9 cellular contexts compared by ENCODE assay signal in the genomic region with DNA sequence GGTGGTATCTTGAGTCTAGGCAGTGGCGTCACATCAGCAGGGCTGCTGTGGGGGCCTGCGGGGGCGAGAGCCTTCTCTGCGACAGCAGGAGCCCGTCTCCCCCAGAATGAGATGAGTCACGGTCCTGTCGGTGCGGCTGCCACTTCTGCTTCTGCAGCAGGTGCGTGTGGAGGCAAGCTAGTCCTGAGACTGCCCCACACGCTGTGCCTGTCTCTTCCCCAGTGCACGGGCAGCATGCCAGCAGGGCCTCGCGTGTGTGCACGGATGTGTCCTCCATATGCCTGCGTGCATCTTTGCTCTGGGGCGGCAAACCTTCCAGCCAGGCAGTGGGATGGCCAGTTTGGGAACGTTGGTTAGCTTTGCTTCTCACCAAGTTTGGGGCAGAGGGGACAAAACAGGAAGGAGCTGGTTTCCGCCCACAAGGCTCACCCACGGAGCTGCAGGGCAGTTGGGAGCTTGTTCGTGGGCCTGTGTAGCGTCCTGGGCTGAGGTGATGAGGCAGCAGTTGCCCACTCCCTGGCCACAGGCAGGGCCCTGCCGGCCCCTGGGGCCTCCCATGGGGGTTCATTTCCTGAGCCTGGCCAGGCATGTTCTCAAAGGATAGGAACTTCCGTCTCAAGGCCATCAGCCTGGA.
DNase-seq lines count a peak whose midpoint lies in the region; ATAC-seq and TF ChIP-seq lines count a peak whose summit lies in the region.
"Had no signal": no experiment of that assay in that cellular context is flagged by ENCODE, and none has a peak within 500 bp of the region (broad histone marks: within the 10 kb centered on the region; RNA-seq: fewer than 3 reads in every experiment).

No MANE protein-coding gene starts in this region.

- TF ChIP-seq RAD21 in SK-N-SH (IDR thresholded peaks at IDR 0.05; ENCODE audit: low read length), result no peak

- POLR2A ChIA-PET in SK-N-SH (lab: Yijun Ruan, JAX), result interaction anchor here (0.6 to 2.4 kb wide), 5 partner anchors 17 to 66 kb away, joined by 3 to 5 read pairs (median 3); no protein-coding TSS in a partner anchor

- peak overlapping the region; percentile 80 to 89 (median 83) for H3K4me3 Mint-ChIP-seq in immature natural killer cell

- no peak overlapping the region for H3K9ac ChIP-seq in SK-N-SH

- TF ChIP-seq EP300 in SK-N-SH (IDR thresholded peaks at IDR 0.05; ENCODE audit: borderline replicate concordance in 1 of 2, low read depth in 1 of 2, low read length in 1 of 2), result no peak

- H3K27ac ChIP-seq in SK-N-SH (ENCODE audit: low read depth in 2 of 2, low read length in 1 of 2), result peak overlapping the region in 1 of 2 experiments; percentile 86; a peak in 2 of 4 replicates
- H3K27ac ChIP-seq: 22Rv1 had no signal

- peaks cover 39 to 64% of the 10 kb centered on the region in 2 experiments for H3K36me3 ChIP-seq in SK-N-SH (replicated peaks in 1 of 2; ENCODE audit: control insufficient read depth in 1 of 2, insufficient read depth in 2 of 2, low read length in 1 of 2)

- H3K4me1 Mint-ChIP-seq in immature natural killer cell, result peaks cover 63 to 71% of the 10 kb centered on the region in 2 donors

- no peaks in the 10 kb centered on the region for H3K27me3 ChIP-seq in SK-N-SH (ENCODE audit: insufficient read depth)

- 74% methylated on average over 8 of the region's 23 CpGs for WGBS in SK-N-SH (ENCODE audit: low lambda C conversion rate)

- H3K4me3 ChIP-seq in SK-N-SH (ENCODE audit: low read depth in 2 of 2, low read length in 1 of 2), result no peak overlapping the region

- peak overlapping the region; percentile 98 to 99 (median 98) for H3K27ac Mint-ChIP-seq in immature natural killer cell

- no peak overlapping the region for H3K4me2 ChIP-seq in SK-N-SH

- H2AFZ ChIP-seq in SK-N-SH (ENCODE audit: low read depth), result no peak overlapping the region

- peaks cover 0 to 16% (median 0%) of the 10 kb centered on the region in 3 donors for H3K27me3 Mint-ChIP-seq in immature natural killer cell (ENCODE audit: low read depth in 3 of 3)

- peaks cover 6% of the 10 kb centered on the region for H3F3A ChIP-seq in SK-N-SH (replicated peaks; ENCODE audit: insufficient read depth)

- no peaks in the 10 kb centered on the region for H3K9me3 Mint-ChIP-seq in immature natural killer cell

- peaks cover 0 to 3% (median 3%) of the 10 kb centered on the region in 3 donors for H3K36me3 Mint-ChIP-seq in immature natural killer cell

- peak; percentile 83 for DNase-seq in DMS 273 (lab: John Stamatoyannopoulos, UW; ENCODE audit: unreplicated experiment)
- DNase-seq in DMS 273 treated with DMSO at 0.1 percent for 48 hours (lab: John Stamatoyannopoulos, UW), result no peak
- DNase-seq in SK-N-SH, result peak; percentile 77
- peak; percentile 70 for DNase-seq in activated naive CD4-positive, alpha-beta T cell treated with anti-CD3 and anti-CD28 coated beads, Interleukin-2, amount 50 U/mL, for 16 hours
- DNase-seq in immature natural killer cell, result peak; percentile 84 to 85 (median 85)
- DNase-seq in stimulated activated CD4-positive, alpha-beta T cell treated with anti-CD3 and anti-CD28 coated beads, Interleukin-4, amount 100 ng/mL, for 4 hours, result peak; percentile 70 to 92
- DNase-seq in DMS153 treated with DMSO at 0.1 percent for 48 hours (lab: John Stamatoyannopoulos, UW; ENCODE audit: unreplicated experiment), result no peak

- H3K9me3 ChIP-seq in SK-N-SH, result no peaks in the 10 kb centered on the region

- peaks cover 60% of the 10 kb centered on the region for H4K20me1 ChIP-seq in SK-N-SH (ENCODE audit: insufficient read depth)

- H3K4me1 ChIP-seq in SK-N-SH (ENCODE audit: control insufficient read depth in 1 of 2, insufficient read depth in 2 of 2, low read depth in 1 of 2, low read length in 1 of 2), result peaks cover 9 to 62% of the 10 kb centered on the region in 2 experiments; a peak in 3 of 4 replicates

- no peaks in the 10 kb centered on the region for H3K9me2 ChIP-seq in SK-N-SH

- CTCF ChIA-PET in SK-N-SH (lab: Yijun Ruan, JAX), result interaction anchor here (1.6 kb wide), 1 partner anchor 61 kb away, joined by 3 read pairs; no protein-coding TSS in a partner anchor

- peak; percentile 80 for ATAC-seq in HG03103 (IDR thresholded peaks at IDR 0.05; ENCODE audit: low read depth, unreplicated experiment)

- TF ChIP-seq CTCF in SK-N-SH (IDR thresholded peaks at IDR 0.05), result no peak

- peaks cover 36% of the 10 kb centered on the region; the same call in 1 of the 2 replicates for H3K79me2 ChIP-seq in SK-N-SH (ENCODE audit: insufficient read depth)

TF ChIP-seq in SK-N-SH, 30 proteins besides CTCF, POLR2A, EP300 and RAD21:
- TF ChIP-seq GABPA (IDR thresholded peaks at IDR 0.05; ENCODE audit: low read depth), result no peak
- no peak for TF ChIP-seq ZBTB33 (IDR thresholded peaks at IDR 0.05; ENCODE audit: borderline replicate concordance, low read depth)
- TF ChIP-seq MXI1 (IDR thresholded peaks at IDR 0.05; ENCODE audit: low read depth, low read length), result peak; percentile 79
- no peak for TF ChIP-seq CHD2 (IDR thresholded peaks at IDR 0.05; ENCODE audit: low read length, partially characterized antibody)
- no peak for TF ChIP-seq EZH2phosphoT487 (IDR thresholded peaks at IDR 0.05; ENCODE audit: borderline replicate concordance, low read depth)
- TF ChIP-seq SIN3A (IDR thresholded peaks at IDR 0.05; ENCODE audit: borderline replicate concordance, low read depth, low read length), result no peak
- no peak for TF ChIP-seq REST (IDR thresholded peaks at IDR 0.05; ENCODE audit: low read depth, low read length)
- TF ChIP-seq, protein P1, sequence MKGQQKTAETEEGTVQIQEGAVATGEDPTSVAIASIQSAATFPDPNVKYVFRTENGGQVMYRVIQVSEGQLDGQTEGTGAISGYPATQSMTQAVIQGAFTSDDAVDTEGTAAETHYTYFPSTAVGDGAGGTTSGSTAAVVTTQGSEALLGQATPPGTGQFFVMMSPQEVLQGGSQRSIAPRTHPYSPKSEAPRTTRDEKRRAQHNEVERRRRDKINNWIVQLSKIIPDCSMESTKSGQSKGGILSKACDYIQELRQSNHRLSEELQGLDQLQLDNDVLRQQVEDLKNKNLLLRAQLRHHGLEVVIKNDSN (IDR thresholded peaks at IDR 0.05; ENCODE audit: borderline replicate concordance, low read depth), result no peak
- peak; percentile 55; the same call in 1 of the 2 replicates for TF ChIP-seq FOXJ3 (CRISPR knock-in tag; IDR thresholded peaks at IDR 0.05)
- TF ChIP-seq MEF2A (IDR thresholded peaks at IDR 0.05; ENCODE audit: borderline replicate concordance, low read depth), result no peak
- TF ChIP-seq SMC3 (IDR thresholded peaks at IDR 0.05; ENCODE audit: low read depth, low read length), result no peak
- TF ChIP-seq, protein P2, sequence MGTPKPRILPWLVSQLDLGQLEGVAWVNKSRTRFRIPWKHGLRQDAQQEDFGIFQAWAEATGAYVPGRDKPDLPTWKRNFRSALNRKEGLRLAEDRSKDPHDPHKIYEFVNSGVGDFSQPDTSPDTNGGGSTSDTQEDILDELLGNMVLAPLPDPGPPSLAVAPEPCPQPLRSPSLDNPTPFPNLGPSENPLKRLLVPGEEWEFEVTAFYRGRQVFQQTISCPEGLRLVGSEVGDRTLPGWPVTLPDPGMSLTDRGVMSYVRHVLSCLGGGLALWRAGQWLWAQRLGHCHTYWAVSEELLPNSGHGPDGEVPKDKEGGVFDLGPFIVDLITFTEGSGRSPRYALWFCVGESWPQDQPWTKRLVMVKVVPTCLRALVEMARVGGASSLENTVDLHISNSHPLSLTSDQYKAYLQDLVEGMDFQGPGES (IDR thresholded peaks at IDR 0.05; ENCODE audit: low read depth, low read length), result no peak

Comparison
In these comparisons a context has a peak if more than half of its experiments do, and no peak if none do; other contexts are left out.
1. DNase-seq: peak in DMS 273 (single experiment), SK-N-SH (single experiment), activated naive CD4-positive, alpha-beta T cell treated with anti-CD3 and anti-CD28 coated beads, Interleukin-2, amount 50 U/mL, for 16 hours (single experiment), immature natural killer cell (3 of 3) and stimulated activated CD4-positive, alpha-beta T cell treated with anti-CD3 and anti-CD28 coated beads, Interleukin-4, amount 100 ng/mL, for 4 hours (2 of 2); none in DMS 273 treated with DMSO at 0.1 percent for 48 hours (single experiment) and DMS153 treated with DMSO at 0.1 percent for 48 hours (single experiment).